ENCODE assay signal across 9 cellular contexts in genomic region chr13:40992678-40993077, GRCh38. TPM values are rescaled to one million over a fixed set of nuclear protein-coding genes. Genes with fewer than 3 reads are reported as not detected.
DNase-seq lines count a peak whose midpoint lies in the region; ATAC-seq and TF ChIP-seq lines count a peak whose summit lies in the region.
"Had no signal": no experiment of that assay in that cellular context is flagged by ENCODE, and none has a peak within 500 bp of the region (broad histone marks: within the 10 kb centered on the region; RNA-seq: fewer than 3 reads in every experiment).

No MANE protein-coding gene starts in this region.

- H3K9me2 ChIP-seq in SK-N-SH: no peaks in the 10 kb centered on the region

- no peaks in the 10 kb centered on the region for H4K20me1 ChIP-seq in SK-N-SH (ENCODE audit: insufficient read depth)

- peaks cover 9% of the 10 kb centered on the region for H3K79me2 ChIP-seq in SK-N-SH (ENCODE audit: insufficient read depth)

- no peak overlapping the region for H3K4me3 ChIP-seq in SK-N-SH (ENCODE audit: low read depth in 2 of 2, low read length in 1 of 2)
- H3K4me3 ChIP-seq in thymus (ENCODE audit: low read length): no peak overlapping the region
- H3K4me3 ChIP-seq in adrenal gland: no peak overlapping the region

- H3K4me1 ChIP-seq in SK-N-SH (ENCODE audit: control insufficient read depth in 1 of 2, insufficient read depth in 2 of 2, low read depth in 1 of 2, low read length in 1 of 2) (no peaks in the 10 kb centered on the region; a peak in 2 of 4 replicates), thymus (ENCODE audit: control insufficient read depth, insufficient read depth, low read length) (peaks cover 31% of the 10 kb centered on the region), adrenal gland (replicated peaks in 1 of 2) (peaks cover 0 to 27% of the 10 kb centered on the region in 2 donors)

- no peak overlapping the region for H3K4me3 Mint-ChIP-seq in activated CD4-positive, alpha-beta T cell treated with anti-CD3 and anti-CD28 coated beads, Interleukin-2, amount 10 ng/mL, durations not matched to agents 7 days and 5 days
- H3K4me3 Mint-ChIP-seq in glutamatergic neuron (ENCODE audit: unreplicated experiment): no peak overlapping the region

- DNase-seq in activated CD4-positive, alpha-beta T cell treated with anti-CD3 and anti-CD28 coated beads, Interleukin-2, amount 10 ng/mL, durations not matched to agents 7 days and 5 days: no peak
- no peak for DNase-seq in activated CD4-positive, alpha-beta T cell treated with anti-CD3 and anti-CD28 coated beads, Interleukin-2, amount 50 U/mL, for 48 hours
- peak; percentile 30 for DNase-seq in SK-N-SH
- DNase-seq in glutamatergic neuron: no peak
- no peak for DNase-seq in SHP77 (lab: John Stamatoyannopoulos, UW)
- no peak for DNase-seq in adrenal gland
- DNase-seq: cortex of kidney had no signal

- CTCF ChIA-PET in activated CD4-positive, alpha-beta T cell treated with anti-CD3 and anti-CD28 coated beads, Interleukin-2, amount 10 ng/mL, durations not matched to agents 7 days and 5 days (lab: Charles Lee): interaction anchor here (1.4 to 1.9 kb wide), 3 partner anchors 11 to 18 kb away, joined by 3 to 7 read pairs (median 4); no protein-coding TSS in a partner anchor
- CTCF ChIA-PET in SK-N-SH (lab: Yijun Ruan, JAX): interaction anchor here (0.7 to 5.8 kb wide), 19 partner anchors 10 to 310 kb away, joined by 3 to 60 read pairs (median 5); partner anchors contain the start of genes ELF1 and SLC25A15

- H3K27ac Mint-ChIP-seq in activated CD4-positive, alpha-beta T cell treated with anti-CD3 and anti-CD28 coated beads, Interleukin-2, amount 10 ng/mL, durations not matched to agents 7 days and 5 days: peak overlapping the region; percentile 82
- peak overlapping the region; percentile 50 for H3K27ac Mint-ChIP-seq in glutamatergic neuron (ENCODE audit: unreplicated experiment)

- intact Hi-C loops in adrenal gland (cut with DNase I): no loop called here

- no peaks in the 10 kb centered on the region for H3K36me3 ChIP-seq in SK-N-SH (replicated peaks in 1 of 2; ENCODE audit: control insufficient read depth in 1 of 2, insufficient read depth in 2 of 2, low read length in 1 of 2)
- H3K36me3 ChIP-seq in thymus (ENCODE audit: control insufficient read depth, insufficient read depth): no peaks in the 10 kb centered on the region
- H3K36me3 ChIP-seq in adrenal gland (replicated peaks in 1 of 2): no peaks in the 10 kb centered on the region

- H3K27me3 ChIP-seq in SK-N-SH (ENCODE audit: insufficient read depth): no peaks in the 10 kb centered on the region
- no peaks in the 10 kb centered on the region for H3K27me3 ChIP-seq in thymus (ENCODE audit: control insufficient read depth, insufficient read depth)
- H3K27me3 ChIP-seq in adrenal gland: no peaks in the 10 kb centered on the region

- no peak for ATAC-seq in HG03571 (IDR thresholded peaks at IDR 0.05; ENCODE audit: unreplicated experiment)

- peak; percentile 74 for TF ChIP-seq RAD21 in SK-N-SH (IDR thresholded peaks at IDR 0.05; ENCODE audit: low read length)

- no peak overlapping the region for H3K9ac ChIP-seq in SK-N-SH

- no peaks in the 10 kb centered on the region for H3K9me3 ChIP-seq in SK-N-SH
- no peaks in the 10 kb centered on the region for H3K9me3 ChIP-seq in thymus (ENCODE audit: control insufficient read depth)
- no peaks in the 10 kb centered on the region for H3K9me3 ChIP-seq in adrenal gland (replicated peaks in 1 of 3)

- H3K4me1 Mint-ChIP-seq in activated CD4-positive, alpha-beta T cell treated with anti-CD3 and anti-CD28 coated beads, Interleukin-2, amount 10 ng/mL, durations not matched to agents 7 days and 5 days: peaks cover 82% of the 10 kb centered on the region
- peaks cover 9% of the 10 kb centered on the region for H3K4me1 Mint-ChIP-seq in glutamatergic neuron (ENCODE audit: low read depth, unreplicated experiment)

- peaks cover 36% of the 10 kb centered on the region for H3K36me3 Mint-ChIP-seq in activated CD4-positive, alpha-beta T cell treated with anti-CD3 and anti-CD28 coated beads, Interleukin-2, amount 10 ng/mL, durations not matched to agents 7 days and 5 days (ENCODE audit: low read depth)
- no peaks in the 10 kb centered on the region for H3K36me3 Mint-ChIP-seq in glutamatergic neuron (ENCODE audit: unreplicated experiment)

- TF ChIP-seq EP300 in SK-N-SH (IDR thresholded peaks at IDR 0.05; ENCODE audit: borderline replicate concordance in 1 of 2, low read depth in 1 of 2, low read length in 1 of 2): no peak

- H3K27ac ChIP-seq in SK-N-SH (ENCODE audit: low read depth in 2 of 2, low read length in 1 of 2) (no peak overlapping the region), thymus (ENCODE audit: low read depth) (peak overlapping the region; percentile 92), adrenal gland (no peak overlapping the region)

- H3K9me3 Mint-ChIP-seq in activated CD4-positive, alpha-beta T cell treated with anti-CD3 and anti-CD28 coated beads, Interleukin-2, amount 10 ng/mL, durations not matched to agents 7 days and 5 days: no peaks in the 10 kb centered on the region
- peaks cover 3% of the 10 kb centered on the region for H3K9me3 Mint-ChIP-seq in glutamatergic neuron (ENCODE audit: unreplicated experiment)

- no peaks in the 10 kb centered on the region for H3K27me3 Mint-ChIP-seq in activated CD4-positive, alpha-beta T cell treated with anti-CD3 and anti-CD28 coated beads, Interleukin-2, amount 10 ng/mL, durations not matched to agents 7 days and 5 days
- H3K27me3 Mint-ChIP-seq in glutamatergic neuron (ENCODE audit: unreplicated experiment): no peaks in the 10 kb centered on the region

- H3K4me2 ChIP-seq in SK-N-SH: no peak overlapping the region

- peak; percentile 33; the same call in 1 of the 2 replicates for TF ChIP-seq CTCF in SK-N-SH (IDR thresholded peaks at IDR 0.05)
- no peak for TF ChIP-seq CTCF in glutamatergic neuron (IDR thresholded peaks at IDR 0.05; ENCODE audit: partially characterized antibody, unreplicated experiment)
- TF ChIP-seq CTCF in adrenal gland (IDR thresholded peaks at IDR 0.05): peak in 1 of 6 experiments; percentile 8

- H2AFZ ChIP-seq in SK-N-SH (ENCODE audit: low read depth): no peak overlapping the region

- no peaks in the 10 kb centered on the region for H3F3A ChIP-seq in SK-N-SH (replicated peaks; ENCODE audit: insufficient read depth)

- TF ChIP-seq POLR2A in adrenal gland (IDR thresholded peaks at IDR 0.05): no peak

- WGBS in SK-N-SH (ENCODE audit: low lambda C conversion rate): 65% methylated on average over 1 of the region's 1 CpG
- WGBS in thymus: 6% methylated on average over 1 of the region's 1 CpG
- 21 to 34% (median 26%) methylated on average over 1 of the region's 1 CpG for WGBS in adrenal gland, 4 donors

- POLR2A ChIA-PET in activated CD4-positive, alpha-beta T cell treated with anti-CD3 and anti-CD28 coated beads, Interleukin-2, amount 10 ng/mL, durations not matched to agents 7 days and 5 days (lab: Charles Lee): interaction anchor here (0.6 to 1.2 kb wide), 2 partner anchors 11 to 18 kb away, joined by 3 to 5 read pairs; no protein-coding TSS in a partner anchor
- POLR2A ChIA-PET in SK-N-SH (lab: Yijun Ruan, JAX): no interaction called here

TF ChIP-seq in SK-N-SH, 30 proteins besides CTCF, POLR2A, EP300 and RAD21:
- no peak for TF ChIP-seq ELF1 (IDR thresholded peaks at IDR 0.05)
- peak; percentile 29; the same call in 1 of the 2 replicates for TF ChIP-seq SMC3 (IDR thresholded peaks at IDR 0.05; ENCODE audit: low read depth, low read length)

RNA-seq across cellular contexts. Expression of gene ELF1, which starts 26.4 kb away (rescaled TPM):
- total RNA-seq in activated CD4-positive, alpha-beta T cell treated with anti-CD3 and anti-CD28 coated beads, Interleukin-2, amount 10 ng/mL, durations not matched to agents 7 days and 5 days: 100 to 1,000 TPM; 125 to 149 TPM
- 11.1 and 11.6 TPM in 2 replicates for polyA plus RNA-seq in SK-N-SH (2012; rRNA removed)
- 12.5 and 13.6 TPM in 2 replicates for polyA plus RNA-seq in SK-N-SH (2012; cell fraction: cytosol; rRNA removed)
- 6.1 and 12.7 TPM in 2 replicates for polyA plus RNA-seq in SK-N-SH (2012; cell fraction: nucleus; rRNA removed)
- total RNA-seq in glutamatergic neuron (ENCODE audit: unreplicated experiment): 9.8 TPM
- 64.2 TPM for polyA plus RNA-seq in thymus
- 10 to 100 TPM; 27.6 to 64.3 (median 54.1) TPM for total RNA-seq in adrenal gland
- 10 to 100 TPM in 2 of 3 donors, 1 to 10 TPM in 1; 6.3 to 36.1 (median 10.4) TPM for polyA plus RNA-seq in adrenal gland
